Comparison of ENCODE assay signal across 1 cellular context in the genomic region with DNA sequence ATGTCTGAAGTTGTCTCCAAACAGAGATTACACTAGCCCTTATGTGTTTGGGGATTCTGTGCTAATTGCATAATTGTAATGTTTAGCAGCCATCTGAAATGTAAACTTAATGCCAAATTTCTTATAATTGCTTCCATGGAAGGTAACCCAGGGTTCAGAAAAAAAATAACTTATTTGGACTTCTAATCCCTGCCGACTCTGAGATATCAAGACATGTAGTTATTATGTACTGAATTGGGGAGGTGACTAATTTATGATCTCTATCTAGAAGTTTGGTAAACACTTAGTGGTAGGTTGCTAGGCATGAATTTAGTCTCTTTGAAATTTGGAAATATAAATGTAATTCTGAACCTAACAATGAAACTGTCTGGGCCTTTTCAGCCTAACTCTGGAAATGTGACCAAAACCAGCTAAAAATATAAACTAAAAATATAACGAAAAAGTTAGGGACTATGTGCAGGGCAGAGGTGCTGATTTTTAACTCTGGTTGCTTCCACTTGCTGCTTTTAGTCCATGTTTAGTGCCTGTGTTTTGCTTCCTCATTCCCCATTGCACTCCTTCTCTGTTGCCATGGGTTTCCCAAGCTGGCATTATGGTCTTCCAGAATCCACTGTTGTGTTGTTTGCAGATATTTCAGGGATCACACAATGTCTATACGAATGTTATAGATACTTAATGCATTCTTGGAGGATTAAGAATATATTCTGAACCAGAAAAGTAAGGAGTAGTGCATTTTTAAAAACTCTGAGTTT.
TF ChIP-seq lines count a peak whose summit lies in the region.

No MANE protein-coding gene starts in this region.

TF ChIP-seq in HEK293, 187 proteins besides CTCF, POLR2A, EP300 and RAD21 (continued from another document):
- TF ChIP-seq, protein P1, sequence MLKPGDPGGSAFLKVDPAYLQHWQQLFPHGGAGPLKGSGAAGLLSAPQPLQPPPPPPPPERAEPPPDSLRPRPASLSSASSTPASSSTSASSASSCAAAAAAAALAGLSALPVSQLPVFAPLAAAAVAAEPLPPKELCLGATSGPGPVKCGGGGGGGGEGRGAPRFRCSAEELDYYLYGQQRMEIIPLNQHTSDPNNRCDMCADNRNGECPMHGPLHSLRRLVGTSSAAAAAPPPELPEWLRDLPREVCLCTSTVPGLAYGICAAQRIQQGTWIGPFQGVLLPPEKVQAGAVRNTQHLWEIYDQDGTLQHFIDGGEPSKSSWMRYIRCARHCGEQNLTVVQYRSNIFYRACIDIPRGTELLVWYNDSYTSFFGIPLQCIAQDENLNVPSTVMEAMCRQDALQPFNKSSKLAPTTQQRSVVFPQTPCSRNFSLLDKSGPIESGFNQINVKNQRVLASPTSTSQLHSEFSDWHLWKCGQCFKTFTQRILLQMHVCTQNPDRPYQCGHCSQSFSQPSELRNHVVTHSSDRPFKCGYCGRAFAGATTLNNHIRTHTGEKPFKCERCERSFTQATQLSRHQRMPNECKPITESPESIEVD (tag by site-specific recombination; IDR thresholded peaks at IDR 0.05): peak; percentile 51; the same call in 1 of the 2 replicates
- peak; percentile 21; the same call in 1 of the 2 replicates for TF ChIP-seq SP7 (tag by site-specific recombination; IDR thresholded peaks at IDR 0.05)
- no peak for TF ChIP-seq GLIS1 (tag by site-specific recombination; IDR thresholded peaks at IDR 0.05)
- no peak for TF ChIP-seq ZNF18 (tag by site-specific recombination; IDR thresholded peaks at IDR 0.05)
- TF ChIP-seq ZNF692 (tag by site-specific recombination; IDR thresholded peaks at IDR 0.05): no peak
TF ChIP-seq in HEK293: peak in this region for 3.
